In the genomic region with DNA sequence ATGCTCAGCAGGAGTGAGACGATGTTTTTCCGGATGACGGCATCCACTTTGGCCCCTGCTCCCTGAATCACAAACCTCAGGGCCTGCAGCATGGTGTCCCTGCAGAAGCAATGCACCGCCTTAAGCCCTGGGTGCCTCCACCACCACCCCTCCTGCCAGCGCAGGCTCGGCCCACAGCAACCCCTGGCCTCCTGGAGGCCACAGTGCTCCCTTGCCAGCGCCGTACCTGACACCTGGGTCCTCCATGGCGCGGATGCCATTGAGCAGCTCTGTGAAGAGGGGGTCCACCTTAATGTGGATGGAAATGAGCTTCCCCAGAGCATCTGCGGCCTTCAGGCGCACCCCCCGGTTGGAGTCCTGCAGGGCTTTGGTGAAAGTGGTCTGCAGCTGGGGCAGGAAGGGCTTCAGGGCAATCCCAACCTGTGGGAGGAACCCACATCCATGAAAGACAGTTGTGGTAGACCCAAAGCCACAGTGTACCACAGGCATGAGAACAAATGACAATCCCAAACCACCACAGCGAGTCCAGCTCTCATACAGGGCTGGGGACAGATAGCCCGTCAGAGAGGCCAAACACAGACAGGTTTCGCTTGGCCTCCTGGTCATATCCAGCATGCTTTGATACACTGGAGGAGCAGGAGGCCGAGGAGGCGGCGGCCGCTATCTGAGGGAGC, we compare ENCODE assay signal across 20 cellular contexts. TPM values are rescaled to one million over a fixed set of nuclear protein-coding genes. Genes with fewer than 3 reads are reported as not detected.
DNase-seq lines count a peak whose midpoint lies in the region; ATAC-seq, FAIRE-seq and TF ChIP-seq lines count a peak whose summit lies in the region.
"Had no signal": no experiment of that assay in that cellular context is flagged by ENCODE, and none has a peak within 500 bp of the region (broad histone marks: within the 10 kb centered on the region; RNA-seq: fewer than 3 reads in every experiment).

No MANE protein-coding gene starts in this region.

- no peak for TF ChIP-seq RAD21 in HepG2 (CRISPR knock-in tag; IDR thresholded peaks at IDR 0.05)

- no peak overlapping the region for H3K4me3 ChIP-seq in left ventricle myocardium inferior
- H3K4me3 ChIP-seq in HepG2 (replicated peaks in 1 of 3; ENCODE audit: insufficient read depth in 1 of 3, low read depth in 2 of 3, low read length in 3 of 3): no peak overlapping the region
- H3K4me3 ChIP-seq: SJSA1 had no signal

- peaks cover 8% of the 10 kb centered on the region for H3K36me3 Mint-ChIP-seq in T-helper 17 cell (ENCODE audit: low read depth)

- CTCF ChIA-PET in HepG2 (lab: Yijun Ruan, JAX; ENCODE audit: low intra/inter-chr PET ratio, low total read pairs): no interaction called here

- H3K79me2 ChIP-seq in HepG2 (ENCODE audit: insufficient read depth, low read length): no peaks in the 10 kb centered on the region

- TF ChIP-seq EP300 in HepG2 (IDR thresholded peaks at IDR 0.05; ENCODE audit: low read depth in 2 of 2, low read length in 2 of 2) (no peak), HepG2 (CRISPR knock-in tag; IDR thresholded peaks at IDR 0.05; ENCODE audit: borderline replicate concordance) (no peak)

- no peak overlapping the region for H3K9ac ChIP-seq in HepG2 (ENCODE audit: insufficient read depth, low read depth, low read length)

- no peak overlapping the region for H3K4me2 ChIP-seq in HepG2 (ENCODE audit: low read depth, low read length)

- no peaks in the 10 kb centered on the region for H3K27me3 Mint-ChIP-seq in T-helper 17 cell
- H3K27me3 Mint-ChIP-seq: B cell; CD4-positive, CD25-positive, alpha-beta regulatory T cell had no signal

- H3K27me3 ChIP-seq in left ventricle myocardium inferior (ENCODE audit: low read depth) (no peaks in the 10 kb centered on the region), HepG2 (ENCODE audit: control insufficient read depth in 1 of 2, insufficient read depth in 2 of 2, low read length in 2 of 2) (no peaks in the 10 kb centered on the region)
- H3K27me3 ChIP-seq: SJSA1 had no signal

- no peak overlapping the region for H2AFZ ChIP-seq in HepG2 (ENCODE audit: low read length)

- no peaks in the 10 kb centered on the region for H3K9me3 ChIP-seq in left ventricle myocardium inferior (replicated peaks)
- H3K9me3 ChIP-seq in T-helper 17 cell (ENCODE audit: control insufficient read depth, low read length, poor library complexity, severe bottlenecking): no peaks in the 10 kb centered on the region
- H3K9me3 ChIP-seq in HepG2 (ENCODE audit: low read length): no peaks in the 10 kb centered on the region
- H3K9me3 ChIP-seq: SJSA1 had no signal

- no peaks in the 10 kb centered on the region for H4K20me1 ChIP-seq in HepG2 (ENCODE audit: insufficient read depth, low read length)

- 100% methylated on average over 7 of the region's 20 CpGs for WGBS in HepG2 (ENCODE audit: low lambda C conversion rate)

- intact Hi-C loops in Right ventricle myocardium superior (cut with DNase I) (no loop called here), left ventricle myocardium inferior (cut with micrococcal nuclease) (no loop called here), HepG2 (cut with micrococcal nuclease; ENCODE audit: unreplicated experiment) (no loop called here), posterior vena cava (cut with DNase I) (no loop called here)

- H3K4me1 ChIP-seq in left ventricle myocardium inferior (peaks cover 42% of the 10 kb centered on the region), HepG2 (ENCODE audit: insufficient read depth, low read length) (no peaks in the 10 kb centered on the region)

- ATAC-seq in Right ventricle myocardium superior (ENCODE audit: poor library complexity) (no peak), T-helper 17 cell (no peak), HepG2 (no peak), HG02870 (IDR thresholded peaks at IDR 0.05; ENCODE audit: unreplicated experiment) (no peak)

- in situ Hi-C loops in HepG2 (cut with HindIII; ENCODE audit: extremely low pct_ligation_motif_present, low pct_unique_long_range_greater_than_20kb): no loop called here

- H3K4me1 Mint-ChIP-seq in T-helper 17 cell: peaks cover 4% of the 10 kb centered on the region

- POLR2A ChIA-PET in HepG2 (lab: Yijun Ruan, JAX): no interaction called here

- DNase-seq in Right ventricle myocardium superior (peak; percentile 31), left ventricle myocardium inferior (no peak), T-helper 17 cell (no peak), HepG2 (ENCODE audit: low spot score) (no peak), NCI-H2107 treated with DMSO at 0.1 percent for 48 hours (lab: John Stamatoyannopoulos, UW; ENCODE audit: unreplicated experiment) (no peak), posterior vena cava (ENCODE audit: low spot score) (no peak), NCI-H128 (lab: John Stamatoyannopoulos, UW; ENCODE audit: unreplicated experiment) (no peak)
- DNase-seq: CD4-positive, CD25-positive, alpha-beta regulatory T cell; COR-L47; DMS 273 treated with DMSO at 0.1 percent for 48 hours; DND-41; HCEC 1CT; KG1; NCI-H1092 treated with DMSO at 0.1 percent for 48 hours; NCI-H2081 treated with DMSO at 0.1 percent for 48 hours; NK-92 treated with Interleukin-12 subunit alpha and Interleukin-12 subunit beta, amount 100 ng/mL, for 24 hours; RPMI8226 had no signal

- H3K27ac Mint-ChIP-seq in T-helper 17 cell: peak overlapping the region; percentile 24
- H3K27ac Mint-ChIP-seq: CD4-positive, CD25-positive, alpha-beta regulatory T cell had no signal

- no TSS peak for BruUV-seq in HepG2 (replicated peaks; lab: Mats Ljungman, UMichigan)

- no peak overlapping the region for H3K27ac ChIP-seq in left ventricle myocardium inferior (replicated peaks)
- H3K27ac ChIP-seq in HepG2 (ENCODE audit: extremely low read length, insufficient read depth, low read length): no peak overlapping the region
- H3K27ac ChIP-seq: SJSA1 had no signal

- TF ChIP-seq CTCF in left ventricle myocardium inferior (IDR thresholded peaks at IDR 0.05; ENCODE audit: borderline replicate concordance): no peak
- TF ChIP-seq CTCF in HepG2 (CRISPR knock-in tag; IDR thresholded peaks at IDR 0.05): no peak

- H3K36me3 ChIP-seq in left ventricle myocardium inferior (peaks cover 100% of the 10 kb centered on the region), HepG2 (replicated peaks in 1 of 2; ENCODE audit: control insufficient read depth in 1 of 2, insufficient read depth in 2 of 2, low read length in 2 of 2) (peaks cover 74 to 94% of the 10 kb centered on the region in 2 experiments)

- FAIRE-seq in HepG2 (lab: Jason Lieb, UNC): no peak

- no peak for TF ChIP-seq POLR2A in HepG2 (IDR thresholded peaks at IDR 0.05; ENCODE audit: insufficient read depth in 1 of 2, low read depth in 2 of 2, low read length in 2 of 2)

- H3K4me3 Mint-ChIP-seq in T-helper 17 cell: no peak overlapping the region
- H3K4me3 Mint-ChIP-seq: B cell; CD4-positive, CD25-positive, alpha-beta regulatory T cell had no signal

TF ChIP-seq in HepG2, 621 proteins besides CTCF, POLR2A, EP300 and RAD21:
- TF ChIP-seq, protein P1, sequence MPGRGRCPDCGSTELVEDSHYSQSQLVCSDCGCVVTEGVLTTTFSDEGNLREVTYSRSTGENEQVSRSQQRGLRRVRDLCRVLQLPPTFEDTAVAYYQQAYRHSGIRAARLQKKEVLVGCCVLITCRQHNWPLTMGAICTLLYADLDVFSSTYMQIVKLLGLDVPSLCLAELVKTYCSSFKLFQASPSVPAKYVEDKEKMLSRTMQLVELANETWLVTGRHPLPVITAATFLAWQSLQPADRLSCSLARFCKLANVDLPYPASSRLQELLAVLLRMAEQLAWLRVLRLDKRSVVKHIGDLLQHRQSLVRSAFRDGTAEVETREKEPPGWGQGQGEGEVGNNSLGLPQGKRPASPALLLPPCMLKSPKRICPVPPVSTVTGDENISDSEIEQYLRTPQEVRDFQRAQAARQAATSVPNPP (CRISPR knock-in tag; IDR thresholded peaks at IDR 0.05): no peak
- TF ChIP-seq ZNF207 (IDR thresholded peaks at IDR 0.05; ENCODE audit: borderline replicate concordance) (no peak), AGO2 (optimal IDR thresholded peaks at IDR 0.05; ENCODE audit: low read depth, low read length) (peak; percentile 53), SIX4 (CRISPR knock-in tag; IDR thresholded peaks at IDR 0.05) (no peak)

RNA-seq across cellular contexts. Expression of a gene that starts 17.9 kb away (rescaled TPM):
- total RNA-seq in Right ventricle myocardium superior (23.6 TPM), left ventricle myocardium inferior (21.9 TPM), T-helper 17 cell (10 to 100 TPM; 53.3 to 64.9 TPM), HepG2 (2016; rRNA removed; fragmentation: Illumina TruSeq; extraction: Trizol) (25.9 and 29.1 TPM in 2 replicates), posterior vena cava (10 to 100 TPM; 47.4 to 55.9 TPM)
- 3.9 and 4.0 TPM in 2 replicates for total RNA-seq in HepG2 (2016; cell fraction: cytosol; rRNA removed; fragmentation: Illumina TruSeq; extraction: Trizol; ENCODE audit: low read depth)
- 24.8 and 29.3 TPM in 2 replicates for total RNA-seq in HepG2 (2016; cell fraction: insoluble cytoplasmic fraction; rRNA removed; fragmentation: Illumina TruSeq; extraction: Trizol)
- total RNA-seq in HepG2 (2016; cell fraction: membrane; rRNA removed; fragmentation: Illumina TruSeq; extraction: Trizol): 13.9 and 14.1 TPM in 2 replicates
- total RNA-seq in HepG2 (2016; cell fraction: nucleus; rRNA removed; fragmentation: Illumina TruSeq; extraction: Trizol): 11.8 and 14.0 TPM in 2 replicates
- 25.2 and 32.2 TPM in 2 replicates for polyA plus RNA-seq in HepG2 (2011; rRNA removed)
- polyA plus RNA-seq in HepG2 (2011; cell fraction: cytosol; rRNA removed): 23.4 and 25.8 TPM in 2 replicates
- 23.2 and 27.6 TPM in 2 replicates for polyA plus RNA-seq in HepG2 (2011; cell fraction: nucleus; rRNA removed)
- polyA plus RNA-seq in HepG2 (2012): 24.8 and 25.8 TPM in 2 replicates
- 4.8 and 4.9 TPM in 2 replicates for polyA plus RNA-seq in HepG2 (2016; cell fraction: cytosol; fragmentation: Illumina TruSeq; extraction: Trizol; ENCODE audit: low read depth)
- polyA plus RNA-seq in HepG2 (2016; cell fraction: insoluble cytoplasmic fraction; fragmentation: Illumina TruSeq; extraction: Trizol; ENCODE audit: low read depth): 33.1 and 35.6 TPM in 2 replicates
- 10.1 and 11.5 TPM in 2 replicates for polyA plus RNA-seq in HepG2 (2016; cell fraction: membrane; fragmentation: Illumina TruSeq; extraction: Trizol; ENCODE audit: low read depth)
- 32.5 and 34.1 TPM in 2 replicates for polyA plus RNA-seq in HepG2 (2016; cell fraction: nucleus; fragmentation: Illumina TruSeq; extraction: Trizol; ENCODE audit: insufficient read depth, low read depth)
- polyA minus RNA-seq in HepG2 (2011; rRNA and poly(A)+ RNA removed; ENCODE audit: low replicate concordance): 49.8 and 64.9 TPM in 2 replicates
- polyA minus RNA-seq in HepG2 (2011; cell fraction: cytosol; rRNA and poly(A)+ RNA removed): 17.8 and 21.5 TPM in 2 replicates
- 8.6 and 10.9 TPM in 2 replicates for polyA minus RNA-seq in HepG2 (2011; cell fraction: nucleus; rRNA and poly(A)+ RNA removed)
